In genomic region chr3:157127268-157127667, GRCh38 we compare ENCODE assay signal across 14 cellular contexts. TPM values are rescaled to one million over a fixed set of nuclear protein-coding genes. Genes with fewer than 3 reads are reported as not detected.
DNase-seq lines count a peak whose midpoint lies in the region; ATAC-seq and TF ChIP-seq lines count a peak whose summit lies in the region.
"Had no signal": no experiment of that assay in that cellular context is flagged by ENCODE, and none has a peak within 500 bp of the region (broad histone marks: within the 10 kb centered on the region; RNA-seq: fewer than 3 reads in every experiment).

No MANE protein-coding gene starts in this region.

- no TSS peak for BruUV-seq in PC-9 (replicated peaks; lab: Mats Ljungman, UMichigan)

- no peaks in the 10 kb centered on the region for H3K27me3 ChIP-seq in PC-9 (ENCODE audit: insufficient read depth, low read depth)
- H3K27me3 ChIP-seq in hepatocyte = no peaks in the 10 kb centered on the region
- H3K27me3 ChIP-seq: Peyer's patch had no signal

- CTCF ChIA-PET in activated CD4-positive, alpha-beta T cell treated with anti-CD3 and anti-CD28 coated beads, Interleukin-2, amount 10 ng/mL, durations not matched to agents 7 days and 5 days (lab: Charles Lee) = interaction anchor here (1.3 to 13.7 kb wide), 5 partner anchors 10 to 454 kb away, joined by 3 to 160 read pairs (median 6); no protein-coding TSS in a partner anchor
- CTCF ChIA-PET in PC-9 (lab: Charles Lee) = interaction anchor here (0.7 kb wide), 1 partner anchor 12 kb away, joined by 4 read pairs; no protein-coding TSS in a partner anchor

- TF ChIP-seq CTCF in PC-9 (conservative IDR thresholded peaks at IDR 0.05) (no peak), hepatocyte (IDR thresholded peaks at IDR 0.05; ENCODE audit: poor library complexity) (no peak)

- no peaks in the 10 kb centered on the region for H3K36me3 ChIP-seq in PC-9 (ENCODE audit: low read depth)
- no peaks in the 10 kb centered on the region for H3K36me3 ChIP-seq in hepatocyte (replicated peaks; ENCODE audit: insufficient read depth, low read depth)
- H3K36me3 ChIP-seq: Peyer's patch had no signal

- intact Hi-C loops in PC-9 (cut with micrococcal nuclease; ENCODE audit: unreplicated experiment) = no loop called here
- intact Hi-C loops in activated T-helper 1 cell treated with anti-CD3 and anti-CD28 coated beads, Interleukin-12 subunit alpha, Interleukin-12 subunit beta, Interleukin-2, Interleukin-4 antibody, amounts not matched to agents 30 ng/mL and 10 ng/mL and 1 ng/mL, durations not matched to agents 14 hours and 24 hours and 36 hours (cut with micrococcal nuclease) = no loop called here

- no peaks in the 10 kb centered on the region for H3K36me3 Mint-ChIP-seq in activated CD4-positive, alpha-beta T cell treated with anti-CD3 and anti-CD28 coated beads, Interleukin-2, amount 10 ng/mL, durations not matched to agents 7 days and 5 days (ENCODE audit: low read depth)
- no peaks in the 10 kb centered on the region for H3K36me3 Mint-ChIP-seq in stimulated activated memory B cell treated with anti-CD40 and anti-IgM and Interleukin-4, amounts not matched to agents 10 μg/mL and 1 μg/mL and 100 μg/mL, for 72 hours
- no peaks in the 10 kb centered on the region for H3K36me3 Mint-ChIP-seq in activated T-helper 1 cell treated with anti-CD3 and anti-CD28 coated beads, Interleukin-12 subunit alpha, Interleukin-12 subunit beta, Interleukin-2, Interleukin-4 antibody, amounts not matched to agents 30 ng/mL and 10 ng/mL and 1 ng/mL, durations not matched to agents 14 hours and 24 hours and 36 hours (ENCODE audit: low read depth)

- H3K79me2 ChIP-seq in PC-9 (ENCODE audit: low read depth) (no peaks in the 10 kb centered on the region), hepatocyte (no peaks in the 10 kb centered on the region)

- H3K9me2 ChIP-seq in PC-9 (ENCODE audit: insufficient read depth) (no peaks in the 10 kb centered on the region), hepatocyte (replicated peaks; ENCODE audit: insufficient read depth) (no peaks in the 10 kb centered on the region)

- no peak overlapping the region for H2AFZ ChIP-seq in PC-9
- H2AFZ ChIP-seq in hepatocyte = no peak overlapping the region

- no peaks in the 10 kb centered on the region for H3K9me3 Mint-ChIP-seq in activated CD4-positive, alpha-beta T cell treated with anti-CD3 and anti-CD28 coated beads, Interleukin-2, amount 10 ng/mL, durations not matched to agents 7 days and 5 days
- H3K9me3 Mint-ChIP-seq in stimulated activated memory B cell treated with anti-CD40 and anti-IgM and Interleukin-4, amounts not matched to agents 10 μg/mL and 1 μg/mL and 100 μg/mL, for 72 hours = no peaks in the 10 kb centered on the region
- H3K9me3 Mint-ChIP-seq in activated T-helper 1 cell treated with anti-CD3 and anti-CD28 coated beads, Interleukin-12 subunit alpha, Interleukin-12 subunit beta, Interleukin-2, Interleukin-4 antibody, amounts not matched to agents 30 ng/mL and 10 ng/mL and 1 ng/mL, durations not matched to agents 14 hours and 24 hours and 36 hours = no peaks in the 10 kb centered on the region

- H3K4me1 ChIP-seq in PC-9 (replicated peaks; ENCODE audit: insufficient read depth) = peaks cover 92% of the 10 kb centered on the region
- H3K4me1 ChIP-seq in hepatocyte (ENCODE audit: insufficient read depth) = peaks cover 67% of the 10 kb centered on the region

- H3K27ac Mint-ChIP-seq in activated CD4-positive, alpha-beta T cell treated with anti-CD3 and anti-CD28 coated beads, Interleukin-2, amount 10 ng/mL, durations not matched to agents 7 days and 5 days = peak overlapping the region; percentile 69
- H3K27ac Mint-ChIP-seq in stimulated activated memory B cell treated with anti-CD40 and anti-IgM and Interleukin-4, amounts not matched to agents 10 μg/mL and 1 μg/mL and 100 μg/mL, for 72 hours = peak overlapping the region; percentile 79
- no peak overlapping the region for H3K27ac Mint-ChIP-seq in activated T-helper 1 cell treated with anti-CD3 and anti-CD28 coated beads, Interleukin-12 subunit alpha, Interleukin-12 subunit beta, Interleukin-2, Interleukin-4 antibody, amounts not matched to agents 30 ng/mL and 10 ng/mL and 1 ng/mL, durations not matched to agents 14 hours and 24 hours and 36 hours

- no peak for DNase-seq in activated CD4-positive, alpha-beta T cell treated with anti-CD3 and anti-CD28 coated beads, Interleukin-2, amount 10 ng/mL, durations not matched to agents 7 days and 5 days
- DNase-seq in activated CD4-positive, alpha-beta T cell treated with anti-CD3 and anti-CD28 coated beads for 48 hours = no peak
- DNase-seq in PC-9 (peak in 1 of 2 experiments; percentile 35), hepatocyte (ENCODE audit: low spot score) (no peak)
- no peak for DNase-seq in activated T-helper 1 cell treated with anti-CD3 and anti-CD28 coated beads, Interleukin-12 subunit alpha, Interleukin-12 subunit beta, Interleukin-2, Interleukin-4 antibody, amounts not matched to agents 30 ng/mL and 10 ng/mL and 1 ng/mL, durations not matched to agents 14 hours and 24 hours and 36 hours (ENCODE audit: low spot score)
- DNase-seq: activated CD4-positive, alpha-beta T cell treated with anti-CD3 and anti-CD28 coated beads for 4 hours; activated gamma-delta T cell; mucosa of descending colon; NCI-H1417 treated with DMSO at 0.1 percent for 48 hours; Peyer's patch; T-helper 2 cell had no signal

- no peaks in the 10 kb centered on the region for H4K20me1 ChIP-seq in PC-9 (ENCODE audit: insufficient read depth)
- H4K20me1 ChIP-seq in hepatocyte (ENCODE audit: insufficient read depth, poor library complexity, severe bottlenecking) = no peaks in the 10 kb centered on the region

- H3F3A ChIP-seq in PC-9 (ENCODE audit: insufficient read depth, low read depth) = peaks cover 66% of the 10 kb centered on the region

- H3K4me2 ChIP-seq in PC-9 (peak overlapping the region; percentile 88), hepatocyte (no peak overlapping the region)

- H3K4me3 ChIP-seq in PC-9 (no peak overlapping the region; the same call in 1 of the 2 replicates), hepatocyte (no peak overlapping the region)
- H3K4me3 ChIP-seq: mucosa of descending colon, Peyer's patch had no signal

- no peak overlapping the region for H3K4me3 Mint-ChIP-seq in activated CD4-positive, alpha-beta T cell treated with anti-CD3 and anti-CD28 coated beads, Interleukin-2, amount 10 ng/mL, durations not matched to agents 7 days and 5 days
- no peak overlapping the region for H3K4me3 Mint-ChIP-seq in stimulated activated memory B cell treated with anti-CD40 and anti-IgM and Interleukin-4, amounts not matched to agents 10 μg/mL and 1 μg/mL and 100 μg/mL, for 72 hours
- H3K4me3 Mint-ChIP-seq in activated T-helper 1 cell treated with anti-CD3 and anti-CD28 coated beads, Interleukin-12 subunit alpha, Interleukin-12 subunit beta, Interleukin-2, Interleukin-4 antibody, amounts not matched to agents 30 ng/mL and 10 ng/mL and 1 ng/mL, durations not matched to agents 14 hours and 24 hours and 36 hours = no peak overlapping the region

- WGBS in hepatocyte (ENCODE audit: low lambda C conversion rate, missing lambda C conversion rate) = 93% methylated on average over 5 of the region's 5 CpGs

- H3K27ac ChIP-seq in PC-9 (peak overlapping the region; percentile 94), hepatocyte (peak overlapping the region; percentile 96)

- H3K4me1 Mint-ChIP-seq in activated CD4-positive, alpha-beta T cell treated with anti-CD3 and anti-CD28 coated beads, Interleukin-2, amount 10 ng/mL, durations not matched to agents 7 days and 5 days = peaks cover 67% of the 10 kb centered on the region
- H3K4me1 Mint-ChIP-seq in stimulated activated memory B cell treated with anti-CD40 and anti-IgM and Interleukin-4, amounts not matched to agents 10 μg/mL and 1 μg/mL and 100 μg/mL, for 72 hours = peaks cover 34% of the 10 kb centered on the region
- H3K4me1 Mint-ChIP-seq in activated T-helper 1 cell treated with anti-CD3 and anti-CD28 coated beads, Interleukin-12 subunit alpha, Interleukin-12 subunit beta, Interleukin-2, Interleukin-4 antibody, amounts not matched to agents 30 ng/mL and 10 ng/mL and 1 ng/mL, durations not matched to agents 14 hours and 24 hours and 36 hours (ENCODE audit: low read depth) = peaks cover 59% of the 10 kb centered on the region

- H3K9me3 ChIP-seq in PC-9 (ENCODE audit: insufficient read depth, low read depth) = no peaks in the 10 kb centered on the region
- no peaks in the 10 kb centered on the region for H3K9me3 ChIP-seq in hepatocyte (ENCODE audit: low read depth)
- H3K9me3 ChIP-seq: mucosa of descending colon, Peyer's patch had no signal

- ATAC-seq in stimulated activated memory B cell treated with anti-CD40 and anti-IgM and Interleukin-4, amounts not matched to agents 10 μg/mL and 1 μg/mL and 100 μg/mL, for 72 hours = no peak
- ATAC-seq in HG03159 (IDR thresholded peaks at IDR 0.05; ENCODE audit: unreplicated experiment) (no peak), GM18861 (IDR thresholded peaks at IDR 0.05; ENCODE audit: unreplicated experiment) (no peak)
- ATAC-seq: mucosa of descending colon had no signal

- POLR2A ChIA-PET in activated CD4-positive, alpha-beta T cell treated with anti-CD3 and anti-CD28 coated beads, Interleukin-2, amount 10 ng/mL, durations not matched to agents 7 days and 5 days (lab: Charles Lee) = interaction anchor here (1.0 kb wide), 1 partner anchor 34 kb away, joined by 4 read pairs; no protein-coding TSS in a partner anchor
- POLR2A ChIA-PET in PC-9 (lab: Charles Lee; ENCODE audit: unreplicated experiment) = interaction anchor here (0.5 to 1.8 kb wide), 3 partner anchors 12 to 38 kb away, joined by 8 to 41 read pairs (median 9); no protein-coding TSS in a partner anchor

- no peaks in the 10 kb centered on the region for H3K27me3 Mint-ChIP-seq in activated CD4-positive, alpha-beta T cell treated with anti-CD3 and anti-CD28 coated beads, Interleukin-2, amount 10 ng/mL, durations not matched to agents 7 days and 5 days
- H3K27me3 Mint-ChIP-seq in stimulated activated memory B cell treated with anti-CD40 and anti-IgM and Interleukin-4, amounts not matched to agents 10 μg/mL and 1 μg/mL and 100 μg/mL, for 72 hours = no peaks in the 10 kb centered on the region
- no peaks in the 10 kb centered on the region for H3K27me3 Mint-ChIP-seq in activated T-helper 1 cell treated with anti-CD3 and anti-CD28 coated beads, Interleukin-12 subunit alpha, Interleukin-12 subunit beta, Interleukin-2, Interleukin-4 antibody, amounts not matched to agents 30 ng/mL and 10 ng/mL and 1 ng/mL, durations not matched to agents 14 hours and 24 hours and 36 hours (ENCODE audit: insufficient read depth)

RNA-seq across cellular contexts. Expression of gene CCNL1, which starts 32.7 kb away (rescaled TPM):
- 100 to 1,000 TPM; 220 to 258 TPM for total RNA-seq in activated CD4-positive, alpha-beta T cell treated with anti-CD3 and anti-CD28 coated beads, Interleukin-2, amount 10 ng/mL, durations not matched to agents 7 days and 5 days
- total RNA-seq in PC-9 (2021) = 91.3 and 101 TPM in 2 replicates
- total RNA-seq in hepatocyte = 300 and 338 TPM in 2 replicates
- 125 and 172 TPM in 2 replicates for polyA plus RNA-seq in hepatocyte
- 167 and 204 TPM in 2 replicates for total RNA-seq in activated T-helper 1 cell treated with anti-CD3 and anti-CD28 coated beads, Interleukin-12 subunit alpha, Interleukin-12 subunit beta, Interleukin-2, Interleukin-4 antibody, amounts not matched to agents 30 ng/mL and 10 ng/mL and 1 ng/mL, durations not matched to agents 14 hours and 24 hours and 36 hours
